Comparison of ENCODE assay signal across 1 cellular context in genomic region chr6:105835373-105835772, GRCh38.
TF ChIP-seq lines count a peak whose summit lies in the region.

No MANE protein-coding gene starts in this region.

TF ChIP-seq in K562, 482 proteins besides CTCF, POLR2A, EP300 and RAD21 (continued from another document):
- 0 out of 4 replicates have a peak, but pooled peaks of 1 of the 2 experiments have one; percentile 18 for TF ChIP-seq TRIM24 (IDR thresholded peaks at IDR 0.05)
- TF ChIP-seq VEZF1 (CRISPR knock-in tag; IDR thresholded peaks at IDR 0.05): 0 out of 2 replicates have a peak, but pooled peaks have one; percentile 39
- TF ChIP-seq ARID2 (IDR thresholded peaks at IDR 0.05): peak; percentile 76; the same call in 1 of the 2 replicates
- no peak for TF ChIP-seq E2F1 (CRISPR knock-in tag; IDR thresholded peaks at IDR 0.05)
- TF ChIP-seq RCOR1 (IDR thresholded peaks at IDR 0.05; ENCODE audit: borderline replicate concordance in 1 of 2, low read depth in 2 of 2, low read length in 2 of 2): peak in 1 of 2 experiments; percentile 52; a peak in 1 of 4 replicates
- TF ChIP-seq SMC3 (conservative IDR thresholded peaks at IDR 0.05; ENCODE audit: insufficient read depth, low read depth, low read length): peak; percentile 82
- TF ChIP-seq SOX6 (IDR thresholded peaks at IDR 0.05): peak; percentile 25; the same call in 1 of the 2 replicates
- TF ChIP-seq NFXL1 (CRISPR knock-in tag; IDR thresholded peaks at IDR 0.05): no peak
- TF ChIP-seq ZNF717 (CRISPR knock-in tag; IDR thresholded peaks at IDR 0.05): no peak
- TF ChIP-seq MAZ (CRISPR knock-in tag; conservative IDR thresholded peaks at IDR 0.05 in 1 of 2, IDR thresholded peaks at IDR 0.05 in 1 of 2): peak in 1 of 2 experiments; percentile 70; a peak in 2 of 4 replicates
- TF ChIP-seq EGR1 (conservative IDR thresholded peaks at IDR 0.05): peak; percentile 84
- TF ChIP-seq TAF1 (IDR thresholded peaks at IDR 0.05; ENCODE audit: control insufficient read depth, extremely low read depth, insufficient read depth, low read length, severe bottlenecking): no peak
- TF ChIP-seq DEAF1 (CRISPR knock-in tag; IDR thresholded peaks at IDR 0.05): peak; percentile 48; the same call in 1 of the 2 replicates
- TF ChIP-seq TRIM25 (IDR thresholded peaks at IDR 0.05; ENCODE audit: borderline replicate concordance): no peak
- no peak for TF ChIP-seq IRF1 (CRISPR knock-in tag; IDR thresholded peaks at IDR 0.05; ENCODE audit: borderline replicate concordance)
- peak; percentile 36; the same call in 1 of the 2 replicates for TF ChIP-seq SMARCA4 (IDR thresholded peaks at IDR 0.05)
TF ChIP-seq in K562: peak in this region for 19.
